22 cellular contexts compared by ENCODE assay signal in genomic region chr3:84759361-84759760, GRCh38.
A peak's percentile ranks its signal among the peaks of the same experiment; 100 is the strongest.
DNase-seq lines count a peak whose midpoint lies in the region; ATAC-seq and TF ChIP-seq lines count a peak whose summit lies in the region.
"Had no signal": no experiment of that assay in that cellular context is flagged by ENCODE, and none has a peak within 500 bp of the region (broad histone marks: within the 10 kb centered on the region; RNA-seq: fewer than 3 reads in every experiment).

No MANE protein-coding gene starts in this region.

- H3K9me2 ChIP-seq in GM23338 (ENCODE audit: insufficient read depth), result peaks cover 5% of the 10 kb centered on the region

- 39 to 49% methylated on average over 4 of the region's 4 CpGs for WGBS in body of pancreas, 2 donors

- H3K4me1 ChIP-seq in GM23338 (ENCODE audit: insufficient read depth), result no peaks in the 10 kb centered on the region
- H3K4me1 ChIP-seq in body of pancreas, result peaks cover 14% of the 10 kb centered on the region
- no peaks in the 10 kb centered on the region for H3K4me1 ChIP-seq in upper lobe of right lung
- H3K4me1 ChIP-seq: BLaER1 had no signal

- H3K4me1 Mint-ChIP-seq in GM23338, result no peaks in the 10 kb centered on the region
- H3K4me1 Mint-ChIP-seq: B cell; CD4-positive, CD25-positive, alpha-beta regulatory T cell; CD8-positive, alpha-beta memory T cell had no signal

- H3K4me3 ChIP-seq in GM23338 (no peak overlapping the region), body of pancreas (no peak overlapping the region), upper lobe of right lung (no peak overlapping the region)
- H3K4me3 ChIP-seq: BLaER1, GM12878 had no signal

- H3K27ac ChIP-seq in GM23338 (ENCODE audit: low read depth) (no peak overlapping the region), body of pancreas (no peak overlapping the region), upper lobe of right lung (no peak overlapping the region)
- H3K27ac ChIP-seq: 22Rv1, BLaER1, C4-2B had no signal

- H3K4me3 Mint-ChIP-seq in GM23338, result no peak overlapping the region
- H3K4me3 Mint-ChIP-seq: B cell; CD4-positive, CD25-positive, alpha-beta regulatory T cell; CD8-positive, alpha-beta memory T cell had no signal

- no peaks in the 10 kb centered on the region for H3K27me3 ChIP-seq in GM23338 (ENCODE audit: insufficient read depth)
- no peaks in the 10 kb centered on the region for H3K27me3 ChIP-seq in body of pancreas
- no peaks in the 10 kb centered on the region for H3K27me3 ChIP-seq in upper lobe of right lung
- H3K27me3 ChIP-seq: BLaER1 had no signal

- no peaks in the 10 kb centered on the region for H4K20me1 ChIP-seq in GM23338 (replicated peaks; ENCODE audit: insufficient read depth)
- H4K20me1 ChIP-seq: BLaER1 had no signal

- peaks cover 2% of the 10 kb centered on the region for H3K27me3 Mint-ChIP-seq in GM23338 (ENCODE audit: insufficient read depth, low read depth, poor library complexity)
- H3K27me3 Mint-ChIP-seq: B cell; CD4-positive, CD25-positive, alpha-beta regulatory T cell; CD8-positive, alpha-beta memory T cell had no signal

- intact Hi-C loops in body of pancreas (cut with DNase I), result no loop called here
- intact Hi-C loops in upper lobe of right lung (cut with DNase I), result no loop called here

- H3K79me2 ChIP-seq in GM23338 (replicated peaks; ENCODE audit: insufficient read depth), result no peaks in the 10 kb centered on the region

- H3K9me3 ChIP-seq in body of pancreas, result no peaks in the 10 kb centered on the region
- H3K9me3 ChIP-seq in upper lobe of right lung, result no peaks in the 10 kb centered on the region

- ATAC-seq in GM23338 (no peak), body of pancreas (peak; percentile 90), upper lobe of right lung (peak; percentile 30), GM19035 (IDR thresholded peaks at IDR 0.05; ENCODE audit: unreplicated experiment) (no peak)
- ATAC-seq: GM12878, HCT116 had no signal

- TF ChIP-seq CTCF in GM23338 (conservative IDR thresholded peaks at IDR 0.05; ENCODE audit: low read depth in 2 of 2), result no peak
- TF ChIP-seq CTCF in body of pancreas (IDR thresholded peaks at IDR 0.05), result no peak
- TF ChIP-seq CTCF in upper lobe of right lung (IDR thresholded peaks at IDR 0.05), result no peak

- DNase-seq in GM23338 (ENCODE audit: low spot score), result no peak
- peak; percentile 50 to 85 (median 65) for DNase-seq in body of pancreas
- DNase-seq in myocyte (ENCODE audit: low read depth), result peak; percentile 36
- no peak for DNase-seq in upper lobe of right lung
- no peak for DNase-seq in NCI-H748 treated with DMSO at 0.1 percent for 48 hours (lab: John Stamatoyannopoulos, UW)
- DNase-seq in mucosa of gallbladder (ENCODE audit: low spot score), result no peak
- no peak for DNase-seq in MV-4-11 (lab: John Stamatoyannopoulos, UW)
- DNase-seq: CD4-positive, CD25-positive, alpha-beta regulatory T cell; CD8-positive, alpha-beta memory T cell; DMS 273 treated with DMSO at 0.1 percent for 48 hours; DMS79; EL; GDM1; GOT3; H7 had no signal

- TF ChIP-seq POLR2A in body of pancreas (IDR thresholded peaks at IDR 0.05), result no peak

- no peaks in the 10 kb centered on the region for H3F3A ChIP-seq in GM23338 (replicated peaks; ENCODE audit: low read depth)

- no peaks in the 10 kb centered on the region; the same call in 2 of the 3 replicates for H3K36me3 Mint-ChIP-seq in GM23338 (ENCODE audit: low read depth)
- H3K36me3 Mint-ChIP-seq: CD4-positive, CD25-positive, alpha-beta regulatory T cell; CD8-positive, alpha-beta memory T cell had no signal

- H3K4me2 ChIP-seq in GM23338, result no peak overlapping the region
- H3K4me2 ChIP-seq: BLaER1 had no signal

- peak overlapping the region; percentile 66; the same call in 1 of the 2 replicates for H2AFZ ChIP-seq in GM23338

- no peak overlapping the region for H3K27ac Mint-ChIP-seq in GM23338
- H3K27ac Mint-ChIP-seq: B cell; CD4-positive, CD25-positive, alpha-beta regulatory T cell; CD8-positive, alpha-beta memory T cell had no signal

- H3K36me3 ChIP-seq in GM23338 (ENCODE audit: insufficient read depth) (no peaks in the 10 kb centered on the region), body of pancreas (replicated peaks in 1 of 2; ENCODE audit: insufficient read depth in 1 of 2, low read depth in 2 of 2) (no peaks in the 10 kb centered on the region), upper lobe of right lung (no peaks in the 10 kb centered on the region)
- H3K36me3 ChIP-seq: BLaER1 had no signal

- H3K9me3 Mint-ChIP-seq in GM23338, result peaks cover 2% of the 10 kb centered on the region; the same call in 1 of the 3 replicates

TF ChIP-seq in GM23338, 12 proteins besides CTCF, POLR2A, EP300 and RAD21 (continues in another document):
- TF ChIP-seq EZH2phosphoT487 (IDR thresholded peaks at IDR 0.05; ENCODE audit: unreplicated experiment) (no peak), ZNF331 (CRISPR knock-in tag; IDR thresholded peaks at IDR 0.05; ENCODE audit: low read depth) (no peak), POLR2AphosphoS5 (IDR thresholded peaks at IDR 0.05; ENCODE audit: low read depth) (no peak), ZNF462 (CRISPR knock-in tag; IDR thresholded peaks at IDR 0.05) (no peak), NANOG (IDR thresholded peaks at IDR 0.05; ENCODE audit: borderline replicate concordance) (no peak), CREB1 (CRISPR knock-in tag; IDR thresholded peaks at IDR 0.05; ENCODE audit: low read depth) (no peak)

Comparison
In these comparisons a context has a peak if more than half of its experiments do, and no peak if none do; other contexts are left out.
1. ATAC-seq: peak in body of pancreas (single experiment) and upper lobe of right lung (single experiment); none in GM23338 (single experiment) and GM19035 (single experiment).
2. DNase-seq: peak in body of pancreas (4 of 4) and myocyte (single experiment); none in GM23338 (single experiment), upper lobe of right lung (single experiment), NCI-H748 treated with DMSO at 0.1 percent for 48 hours (single experiment), mucosa of gallbladder (single experiment) and MV-4-11 (single experiment).